In genomic region chr9:134165357-134166315, GRCh38 we compare ENCODE assay signal across 9 cellular contexts. TPM values are rescaled to one million over a fixed set of nuclear protein-coding genes. Genes with fewer than 3 reads are reported as not detected.
DNase-seq lines count a peak whose midpoint lies in the region; ATAC-seq and TF ChIP-seq lines count a peak whose summit lies in the region.
"Had no signal": no experiment of that assay in that cellular context is flagged by ENCODE, and none has a peak within 500 bp of the region (broad histone marks: within the 10 kb centered on the region; RNA-seq: fewer than 3 reads in every experiment).

No MANE protein-coding gene starts in this region.

- BruUV-seq in A673 (replicated peaks; lab: Mats Ljungman, UMichigan): no TSS peak

- peak overlapping the region in 2 of 6 donors; percentile 56 to 67 for H3K27ac Mint-ChIP-seq in naive B cell
- no peak overlapping the region for H3K27ac Mint-ChIP-seq in natural killer cell treated with Interleukin-12 subunit alpha and Interleukin-12 subunit beta and Interleukin-15 and Interleukin-18, amount 100 ng/mL, for 72 hours

- intact Hi-C loops in A673 (cut with micrococcal nuclease; ENCODE audit: unreplicated experiment): loop anchor here (10.0 kb wide), 1 partner anchor 479 kb away; the partner anchor contains the start of gene COL5A1

- TF ChIP-seq CTCF in A673 (conservative IDR thresholded peaks at IDR 0.05; ENCODE audit: low read depth, low read length): no peak

- CTCF ChIA-PET in A673 (lab: Charles Lee): no interaction called here

- H3K4me1 ChIP-seq in A673 (ENCODE audit: insufficient read depth, low read length, poor library complexity, severe bottlenecking): no peaks in the 10 kb centered on the region
- H3K4me1 ChIP-seq in adipocyte (ENCODE audit: control insufficient read depth, insufficient read depth, low read length): peaks cover 4% of the 10 kb centered on the region

- peaks cover 0 to 4% (median 0%) of the 10 kb centered on the region in 7 donors for H3K9me3 Mint-ChIP-seq in naive B cell
- H3K9me3 Mint-ChIP-seq in natural killer cell treated with Interleukin-12 subunit alpha and Interleukin-12 subunit beta and Interleukin-15 and Interleukin-18, amount 100 ng/mL, for 72 hours: no peaks in the 10 kb centered on the region

- H3K27me3 Mint-ChIP-seq in naive B cell: no peaks in the 10 kb centered on the region
- H3K27me3 Mint-ChIP-seq in natural killer cell treated with Interleukin-12 subunit alpha and Interleukin-12 subunit beta and Interleukin-15 and Interleukin-18, amount 100 ng/mL, for 72 hours: no peaks in the 10 kb centered on the region

- in situ Hi-C loops in SK-MEL-5 (cut with HindIII; ENCODE audit: low pct_unique_long_range_greater_than_20kb, low sequenced_read_pairs): no loop called here

- H3K36me3 Mint-ChIP-seq in naive B cell: peaks cover 0 to 6% of the 10 kb centered on the region in 2 donors
- H3K36me3 Mint-ChIP-seq in natural killer cell treated with Interleukin-12 subunit alpha and Interleukin-12 subunit beta and Interleukin-15 and Interleukin-18, amount 100 ng/mL, for 72 hours: no peaks in the 10 kb centered on the region

- POLR2A ChIA-PET in A673 (lab: Charles Lee; ENCODE audit: low non-redundant PET): no interaction called here

- no peak for ATAC-seq in naive B cell (ENCODE audit: low read depth in 2 of 2)
- ATAC-seq in natural killer cell treated with Interleukin-12 subunit alpha and Interleukin-12 subunit beta and Interleukin-15 and Interleukin-18, amount 100 ng/mL, for 72 hours: no peak
- ATAC-seq in GM19395 (IDR thresholded peaks at IDR 0.05; ENCODE audit: unreplicated experiment): no peak
- no peak for ATAC-seq in GM18907 (IDR thresholded peaks at IDR 0.05; ENCODE audit: unreplicated experiment)

- H3K9ac ChIP-seq in adipocyte (ENCODE audit: low read length): no peak overlapping the region

- DNase-seq in A673 (ENCODE audit: low spot score) (no peak), SK-MEL-5 (ENCODE audit: low read depth, low spot score) (peak; percentile 34), adipocyte (ENCODE audit: low read depth) (peak; percentile 45), naive B cell (peak; percentile 31), H7 (no peak)
- no peak for DNase-seq in natural killer cell treated with Interleukin-12 subunit alpha and Interleukin-12 subunit beta and Interleukin-15 and Interleukin-18, amount 100 ng/mL, for 72 hours (ENCODE audit: low spot score)

- H3K36me3 ChIP-seq in A673 (ENCODE audit: insufficient read depth, low read length, poor library complexity, severe bottlenecking) (peaks cover 3% of the 10 kb centered on the region), adipocyte (ENCODE audit: control insufficient read depth, insufficient read depth, low read length, severe bottlenecking) (peaks cover 5% of the 10 kb centered on the region), H7 (replicated peaks; ENCODE audit: control insufficient read depth, insufficient read depth, low read length) (no peaks in the 10 kb centered on the region)

- H3K9me3 ChIP-seq in A673 (ENCODE audit: low read depth, low read length, poor library complexity, severe bottlenecking) (no peaks in the 10 kb centered on the region), adipocyte (ENCODE audit: control insufficient read depth, low read length) (no peaks in the 10 kb centered on the region)

- H3K4me3 Mint-ChIP-seq in naive B cell: peak overlapping the region in 2 of 8 donors; percentile 53 to 76
- no peak overlapping the region for H3K4me3 Mint-ChIP-seq in natural killer cell treated with Interleukin-12 subunit alpha and Interleukin-12 subunit beta and Interleukin-15 and Interleukin-18, amount 100 ng/mL, for 72 hours

- peaks cover 13 to 21% (median 16%) of the 10 kb centered on the region in 3 donors for H3K4me1 Mint-ChIP-seq in naive B cell
- H3K4me1 Mint-ChIP-seq in natural killer cell treated with Interleukin-12 subunit alpha and Interleukin-12 subunit beta and Interleukin-15 and Interleukin-18, amount 100 ng/mL, for 72 hours (ENCODE audit: low read depth in 2 of 2): peaks cover 14 to 18% of the 10 kb centered on the region in 2 donors

- H3K4me3 ChIP-seq in A673 (ENCODE audit: low read depth, low read length, poor library complexity, severe bottlenecking) (no peak overlapping the region), adipocyte (ENCODE audit: low read length) (no peak overlapping the region), H7 (ENCODE audit: insufficient read depth, low read depth, low read length) (no peak overlapping the region)

- H3K27me3 ChIP-seq in A673 (replicated peaks; ENCODE audit: insufficient read depth, low read depth, low read length, poor library complexity) (no peaks in the 10 kb centered on the region), adipocyte (replicated peaks; ENCODE audit: control insufficient read depth, insufficient read depth, low read length) (no peaks in the 10 kb centered on the region), H7 (ENCODE audit: control insufficient read depth, insufficient read depth, low read length) (no peaks in the 10 kb centered on the region)

- H3K27ac ChIP-seq in A673 (ENCODE audit: low read depth, low read length, poor library complexity, severe bottlenecking): peak overlapping the region; percentile 28

RNA-seq across cellular contexts. Expression of gene RNU6ATAC, which starts 1.3 kb away (rescaled TPM):
- total RNA-seq in A673 (2021): 49.1 and 96.5 TPM in 2 replicates
- not detected in 2 replicates for total RNA-seq in SK-MEL-5 (2014; rRNA removed; shearing (Covaris generic))
- not detected in 2 replicates for polyA plus RNA-seq in SK-MEL-5 (2015; cell fraction: cytosol; rRNA removed)
- polyA plus RNA-seq in SK-MEL-5 (2015; cell fraction: nucleus; rRNA removed): not detected in 2 replicates
- polyA plus RNA-seq in naive B cell (ENCODE audit: low read depth in 6 of 6): not detected
- 10 to 100 TPM; 33.5 to 41.1 TPM for total RNA-seq in natural killer cell treated with Interleukin-12 subunit alpha and Interleukin-12 subunit beta and Interleukin-15 and Interleukin-18, amount 100 ng/mL, for 72 hours
- total RNA-seq in H7 (2014; rRNA removed; shearing (Covaris generic)): not detected in 2 replicates
- total RNA-seq: subcutaneous adipose tissue had no signal

RNA-seq across cellular contexts. Expression of gene WDR5, which starts 29.8 kb away (rescaled TPM):
- total RNA-seq in A673 (2021): 67.7 and 76.4 TPM in 2 replicates
- 25.9 and 27.1 TPM in 2 replicates for total RNA-seq in SK-MEL-5 (2014; rRNA removed; shearing (Covaris generic))
- polyA plus RNA-seq in SK-MEL-5 (2015; cell fraction: cytosol; rRNA removed): 53.6 and 69.3 TPM in 2 replicates
- polyA plus RNA-seq in SK-MEL-5 (2015; cell fraction: nucleus; rRNA removed): 97.7 and 113 TPM in 2 replicates
- 10 to 100 TPM in 5 of 6 donors, 1 to 10 TPM in 1; 5.1 to 20.2 (median 12.3) TPM for polyA plus RNA-seq in naive B cell (ENCODE audit: low read depth in 6 of 6)
- 10 to 100 TPM; 32.6 to 63.7 TPM for total RNA-seq in natural killer cell treated with Interleukin-12 subunit alpha and Interleukin-12 subunit beta and Interleukin-15 and Interleukin-18, amount 100 ng/mL, for 72 hours
- total RNA-seq in H7 (2014; rRNA removed; shearing (Covaris generic)): 40.3 and 40.9 TPM in 2 replicates

Comparison
In these comparisons a context has a peak if more than half of its experiments do, and no peak if none do; other contexts are left out.
1. DNase-seq: peak in SK-MEL-5 (single experiment), adipocyte (single experiment) and naive B cell (single experiment); none in A673 (single experiment), natural killer cell treated with Interleukin-12 subunit alpha and Interleukin-12 subunit beta and Interleukin-15 and Interleukin-18, amount 100 ng/mL, for 72 hours (single experiment) and H7 (single experiment).
2. RNA of gene RNU6ATAC, which starts 1.3 kb away (total RNA-seq): 49.1 to 96.5 TPM in A673 and 33.5 to 41.1 TPM in natural killer cell treated with Interleukin-12 subunit alpha and Interleukin-12 subunit beta and Interleukin-15 and Interleukin-18, amount 100 ng/mL, for 72 hours; not detected in SK-MEL-5 and not detected in H7; every median in the first group is over 10 times any median in the second.